7 cellular contexts compared by ENCODE assay signal in the genomic region with DNA sequence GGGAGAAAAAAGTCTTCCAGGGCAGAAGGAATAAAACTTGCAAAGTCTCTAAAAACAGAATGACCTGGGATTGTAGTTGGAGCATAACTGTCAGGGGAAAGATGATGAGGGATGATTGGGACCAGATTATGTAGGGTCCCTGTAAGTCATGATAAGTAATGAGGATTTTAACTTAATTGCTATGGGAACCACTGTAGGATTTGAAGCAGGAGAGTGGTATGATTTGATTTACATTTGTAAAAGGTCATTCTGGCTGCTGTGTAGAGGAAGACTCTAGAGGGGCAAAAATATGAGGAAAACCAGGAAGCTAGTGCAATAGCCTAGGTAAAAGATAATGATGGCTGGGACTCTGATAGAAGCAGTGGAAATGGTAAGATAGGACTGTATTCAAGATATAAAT.
"Had no signal": no experiment of that assay in that cellular context is flagged by ENCODE, and none has a peak within 500 bp of the region (broad histone marks: within the 10 kb centered on the region; RNA-seq: fewer than 3 reads in every experiment).

No MANE protein-coding gene starts in this region.

- FAIRE-seq: HepG2, HTR-8/SVneo, K562 had no signal

- ATAC-seq: HepG2, K562 had no signal

- DNase-seq: IMR-90, KBM-7, KG1 had no signal

- H3K4me3 ChIP-seq: K562 had no signal

- H3K27ac ChIP-seq: HL-60 had no signal
